ENCODE assay signal across 25 cellular contexts in genomic region chr7:20409961-20410360, GRCh38.
"Had no signal": no experiment of that assay in that cellular context is flagged by ENCODE, and none has a peak within 500 bp of the region (broad histone marks: within the 10 kb centered on the region; RNA-seq: fewer than 3 reads in every experiment).

No MANE protein-coding gene starts in this region.

- H3K36me3 ChIP-seq: right atrium auricular region, spleen, transverse colon had no signal

- H3K4me1 ChIP-seq: parathyroid adenoma, psoas muscle had no signal

- H3K27me3 ChIP-seq: esophagus squamous epithelium, right atrium auricular region, testis, transverse colon had no signal

- FAIRE-seq: frontal cortex, islet of Langerhans, urothelium cell line had no signal

- ATAC-seq: activated CD4-positive, alpha-beta T cell treated with anti-CD3 and anti-CD28 coated beads for 36 hours; activated CD8-positive, alpha-beta memory T cell treated with anti-CD3 and anti-CD28 coated beads, Interleukin-2, amount 10 ng/mL, durations not matched to agents 7 days and 5 days; activated CD8-positive, alpha-beta T cell treated with anti-CD3 and anti-CD28 coated beads, Interleukin-2, amount 10 ng/mL, durations not matched to agents 7 days and 5 days; left ventricle myocardium superior; psoas muscle had no signal

- H3K9me3 ChIP-seq: esophagus squamous epithelium, psoas muscle, right atrium auricular region, spleen, testis, transverse colon had no signal

- H3K9ac ChIP-seq: parathyroid adenoma had no signal

- DNase-seq: activated CD4-positive, alpha-beta T cell treated with anti-CD3 and anti-CD28 coated beads for 36 hours; activated CD4-positive, CD25-positive, alpha-beta regulatory T cell; activated CD8-positive, alpha-beta memory T cell treated with anti-CD3 and anti-CD28 coated beads, Interleukin-2, amount 10 ng/mL, durations not matched to agents 7 days and 5 days; activated CD8-positive, alpha-beta T cell treated with anti-CD3 and anti-CD28 coated beads, Interleukin-2, amount 10 ng/mL, durations not matched to agents 7 days and 5 days; activated gamma-delta T cell treated with Interleukin-2 at 50 U/mL for 16 hours; activated naive CD4-positive, alpha-beta T cell treated with anti-CD3 and anti-CD28 coated beads, Interleukin-2, amount 50 U/mL, for 16 hours; activated T-cell treated with anti-CD3 and anti-CD28 coated beads, Interleukin-2, amount 50 U/mL, for 48 hours; amniotic stem cell; central memory CD4-positive, alpha-beta T cell; dermis blood vessel endothelial cell; effector CD4-positive, alpha-beta T cell; esophagus squamous epithelium; left ventricle myocardium superior; psoas muscle; spleen; stimulated activated CD4-positive, alpha-beta T cell treated with anti-CD3 and anti-CD28 coated beads, Interleukin-2, amount 100 ng/mL, for 48 hours; stimulated activated naive CD4-positive, alpha-beta T cell treated with Interleukin-2 at 50 U/mL for 16 hours; testis; transverse colon had no signal

- H3K79me2 ChIP-seq: parathyroid adenoma had no signal

- H2AFZ ChIP-seq: parathyroid adenoma had no signal

- H3K27ac ChIP-seq: epithelial cell of prostate, esophagus squamous epithelium, parathyroid adenoma, psoas muscle, right atrium auricular region, spleen, testis, transverse colon had no signal

- H3K4me3 ChIP-seq: esophagus squamous epithelium, psoas muscle, right atrium auricular region, spleen, testis, transverse colon had no signal
